1 cellular context compared by ENCODE assay signal in the genomic region with DNA sequence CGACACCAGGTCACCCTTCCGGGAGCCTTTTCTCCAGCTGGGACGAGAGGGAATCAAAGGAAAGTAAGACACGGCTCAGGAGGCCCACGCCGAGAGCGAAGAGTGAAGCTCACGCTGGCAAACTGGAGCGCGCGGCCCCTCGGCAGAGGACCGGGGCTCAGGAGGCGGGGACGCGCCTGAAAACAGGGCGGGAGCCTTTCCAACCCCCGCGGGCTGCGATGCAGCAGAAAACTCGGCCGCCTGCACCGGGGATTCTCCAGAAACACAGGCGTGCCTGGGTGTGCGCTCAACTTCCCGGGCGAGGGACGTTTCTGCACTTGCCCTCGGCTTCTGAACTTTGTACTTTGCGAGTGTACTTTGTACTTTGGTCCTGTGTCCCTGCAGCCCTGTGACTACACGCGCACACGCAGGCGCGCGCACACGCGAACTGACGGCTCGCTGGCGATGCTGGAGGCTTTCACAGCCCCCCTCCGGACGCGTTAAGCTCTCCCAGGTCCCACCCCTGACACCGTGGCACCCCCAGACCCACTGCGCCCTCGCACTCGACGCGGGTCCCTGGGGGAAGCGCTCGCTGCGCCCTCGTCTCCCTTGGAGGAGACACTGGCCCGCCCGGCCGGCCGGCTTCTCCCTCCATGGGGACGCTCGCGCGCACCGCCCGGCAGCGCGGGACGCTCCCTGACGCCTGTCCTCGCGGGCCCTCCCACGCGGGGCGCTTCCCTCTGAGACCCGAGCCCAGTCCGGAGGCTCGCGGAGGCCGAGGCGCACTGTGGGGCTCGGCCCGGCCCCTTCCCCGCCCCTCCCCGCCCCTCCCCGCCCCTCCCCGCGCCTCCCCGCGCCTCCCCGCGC.
TF ChIP-seq lines count a peak whose summit lies in the region.

No MANE protein-coding gene starts in this region.

TF ChIP-seq in HepG2, 621 proteins besides CTCF, POLR2A, EP300 and RAD21 (continued from another document and continues in another):
- TF ChIP-seq, protein P1, sequence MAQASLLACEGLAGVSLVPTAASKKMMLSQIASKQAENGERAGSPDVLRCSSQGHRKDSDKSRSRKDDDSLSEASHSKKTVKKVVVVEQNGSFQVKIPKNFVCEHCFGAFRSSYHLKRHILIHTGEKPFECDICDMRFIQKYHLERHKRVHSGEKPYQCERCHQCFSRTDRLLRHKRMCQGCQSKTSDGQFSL (CRISPR knock-in tag; IDR thresholded peaks at IDR 0.05), result 0 out of 2 replicates have a peak, but pooled peaks have one; percentile 20
- no peak for TF ChIP-seq SOX6 (IDR thresholded peaks at IDR 0.05)
- peak; percentile 69 for TF ChIP-seq SOX6 (CRISPR knock-in tag; IDR thresholded peaks at IDR 0.05)
- TF ChIP-seq SCMH1 (CRISPR knock-in tag; IDR thresholded peaks at IDR 0.05; ENCODE audit: borderline replicate concordance), result no peak
- TF ChIP-seq, protein P2, sequence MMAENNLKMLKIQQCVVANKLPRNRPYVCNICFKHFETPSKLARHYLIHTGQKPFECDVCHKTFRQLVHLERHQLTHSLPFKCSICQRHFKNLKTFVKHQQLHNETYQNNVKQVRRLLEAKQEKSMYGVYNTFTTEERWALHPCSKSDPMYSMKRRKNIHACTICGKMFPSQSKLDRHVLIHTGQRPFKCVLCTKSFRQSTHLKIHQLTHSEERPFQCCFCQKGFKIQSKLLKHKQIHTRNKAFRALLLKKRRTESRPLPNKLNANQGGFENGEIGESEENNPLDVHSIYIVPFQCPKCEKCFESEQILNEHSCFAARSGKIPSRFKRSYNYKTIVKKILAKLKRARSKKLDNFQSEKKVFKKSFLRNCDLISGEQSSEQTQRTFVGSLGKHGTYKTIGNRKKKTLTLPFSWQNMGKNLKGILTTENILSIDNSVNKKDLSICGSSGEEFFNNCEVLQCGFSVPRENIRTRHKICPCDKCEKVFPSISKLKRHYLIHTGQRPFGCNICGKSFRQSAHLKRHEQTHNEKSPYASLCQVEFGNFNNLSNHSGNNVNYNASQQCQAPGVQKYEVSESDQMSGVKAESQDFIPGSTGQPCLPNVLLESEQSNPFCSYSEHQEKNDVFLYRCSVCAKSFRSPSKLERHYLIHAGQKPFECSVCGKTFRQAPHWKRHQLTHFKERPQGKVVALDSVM (CRISPR knock-in tag; IDR thresholded peaks at IDR 0.05), result peak; percentile 84
- no peak for TF ChIP-seq MLLT10 (CRISPR knock-in tag; IDR thresholded peaks at IDR 0.05)
- TF ChIP-seq ZNF713 (CRISPR knock-in tag; IDR thresholded peaks at IDR 0.05), result 0 out of 2 replicates have a peak, but pooled peaks have one; percentile 3
- peak; percentile 22; the same call in 1 of the 2 replicates for TF ChIP-seq ZNF143 (CRISPR knock-in tag; IDR thresholded peaks at IDR 0.05)
- no peak for TF ChIP-seq ZNF75D (CRISPR knock-in tag; IDR thresholded peaks at IDR 0.05; ENCODE audit: borderline replicate concordance)
- TF ChIP-seq, protein P3, sequence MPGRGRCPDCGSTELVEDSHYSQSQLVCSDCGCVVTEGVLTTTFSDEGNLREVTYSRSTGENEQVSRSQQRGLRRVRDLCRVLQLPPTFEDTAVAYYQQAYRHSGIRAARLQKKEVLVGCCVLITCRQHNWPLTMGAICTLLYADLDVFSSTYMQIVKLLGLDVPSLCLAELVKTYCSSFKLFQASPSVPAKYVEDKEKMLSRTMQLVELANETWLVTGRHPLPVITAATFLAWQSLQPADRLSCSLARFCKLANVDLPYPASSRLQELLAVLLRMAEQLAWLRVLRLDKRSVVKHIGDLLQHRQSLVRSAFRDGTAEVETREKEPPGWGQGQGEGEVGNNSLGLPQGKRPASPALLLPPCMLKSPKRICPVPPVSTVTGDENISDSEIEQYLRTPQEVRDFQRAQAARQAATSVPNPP (CRISPR knock-in tag; IDR thresholded peaks at IDR 0.05), result 0 out of 2 replicates have a peak, but pooled peaks have one; percentile 21
- peak; percentile 41; the same call in 1 of the 2 replicates for TF ChIP-seq ZNF292 (CRISPR knock-in tag; IDR thresholded peaks at IDR 0.05; ENCODE audit: borderline replicate concordance, low read depth)
- TF ChIP-seq ZNF777 (CRISPR knock-in tag; IDR thresholded peaks at IDR 0.05), result peak; percentile 79
- peak; percentile 53; the same call in 1 of the 2 replicates for TF ChIP-seq GFI1 (CRISPR knock-in tag; IDR thresholded peaks at IDR 0.05; ENCODE audit: borderline replicate concordance)
- TF ChIP-seq ELF1 (CRISPR knock-in tag; IDR thresholded peaks at IDR 0.05), result peak; percentile 26; the same call in 1 of the 2 replicates
- TF ChIP-seq IRF2 (CRISPR knock-in tag; IDR thresholded peaks at IDR 0.05), result peak; percentile 26; the same call in 1 of the 2 replicates
- TF ChIP-seq ZNF850 (CRISPR knock-in tag; conservative IDR thresholded peaks at IDR 0.05), result peak; percentile 94; the same call in 1 of the 2 replicates
- TF ChIP-seq TOE1 (CRISPR knock-in tag; IDR thresholded peaks at IDR 0.05), result no peak
- peak; percentile 80 for TF ChIP-seq POLR2AphosphoS5 (IDR thresholded peaks at IDR 0.05; ENCODE audit: low read depth, low read length)
- TF ChIP-seq KLF16 (CRISPR knock-in tag; IDR thresholded peaks at IDR 0.05), result peak in 1 of 2 experiments; percentile 49; a peak in 1 of 4 replicates
- TF ChIP-seq, protein P4, sequence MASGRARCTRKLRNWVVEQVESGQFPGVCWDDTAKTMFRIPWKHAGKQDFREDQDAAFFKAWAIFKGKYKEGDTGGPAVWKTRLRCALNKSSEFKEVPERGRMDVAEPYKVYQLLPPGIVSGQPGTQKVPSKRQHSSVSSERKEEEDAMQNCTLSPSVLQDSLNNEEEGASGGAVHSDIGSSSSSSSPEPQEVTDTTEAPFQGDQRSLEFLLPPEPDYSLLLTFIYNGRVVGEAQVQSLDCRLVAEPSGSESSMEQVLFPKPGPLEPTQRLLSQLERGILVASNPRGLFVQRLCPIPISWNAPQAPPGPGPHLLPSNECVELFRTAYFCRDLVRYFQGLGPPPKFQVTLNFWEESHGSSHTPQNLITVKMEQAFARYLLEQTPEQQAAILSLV (CRISPR knock-in tag; IDR thresholded peaks at IDR 0.05; ENCODE audit: borderline replicate concordance), result peak; percentile 49; the same call in 1 of the 2 replicates
- no peak; the same call in 1 of the 2 replicates for TF ChIP-seq ZNF225 (CRISPR knock-in tag; IDR thresholded peaks at IDR 0.05)
- peak; percentile 40; the same call in 1 of the 2 replicates for TF ChIP-seq HDAC2 (CRISPR knock-in tag; IDR thresholded peaks at IDR 0.05)
- TF ChIP-seq SSRP1 (CRISPR knock-in tag; IDR thresholded peaks at IDR 0.05), result no peak
- no peak for TF ChIP-seq ZNF431 (CRISPR knock-in tag; IDR thresholded peaks at IDR 0.05; ENCODE audit: borderline replicate concordance, low read depth)
- TF ChIP-seq ZNF598 (CRISPR knock-in tag; IDR thresholded peaks at IDR 0.05; ENCODE audit: borderline replicate concordance), result peak; percentile 76; the same call in 1 of the 2 replicates
- TF ChIP-seq, protein P5, sequence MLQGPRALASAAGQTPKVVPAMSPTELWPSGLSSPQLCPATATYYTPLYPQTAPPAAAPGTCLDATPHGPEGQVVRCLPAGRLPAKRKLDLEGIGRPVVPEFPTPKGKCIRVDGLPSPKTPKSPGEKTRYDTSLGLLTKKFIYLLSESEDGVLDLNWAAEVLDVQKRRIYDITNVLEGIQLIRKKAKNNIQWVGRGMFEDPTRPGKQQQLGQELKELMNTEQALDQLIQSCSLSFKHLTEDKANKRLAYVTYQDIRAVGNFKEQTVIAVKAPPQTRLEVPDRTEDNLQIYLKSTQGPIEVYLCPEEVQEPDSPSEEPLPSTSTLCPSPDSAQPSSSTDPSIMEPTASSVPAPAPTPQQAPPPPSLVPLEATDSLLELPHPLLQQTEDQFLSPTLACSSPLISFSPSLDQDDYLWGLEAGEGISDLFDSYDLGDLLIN (CRISPR knock-in tag; IDR thresholded peaks at IDR 0.05; ENCODE audit: borderline replicate concordance), result no peak
- peak; percentile 41; the same call in 1 of the 2 replicates for TF ChIP-seq NCOA2 (CRISPR knock-in tag; IDR thresholded peaks at IDR 0.05)
- TF ChIP-seq, protein P6, sequence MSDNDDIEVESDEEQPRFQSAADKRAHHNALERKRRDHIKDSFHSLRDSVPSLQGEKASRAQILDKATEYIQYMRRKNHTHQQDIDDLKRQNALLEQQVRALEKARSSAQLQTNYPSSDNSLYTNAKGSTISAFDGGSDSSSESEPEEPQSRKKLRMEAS (IDR thresholded peaks at IDR 0.05), result peak; percentile 90
- peak; percentile 55 for TF ChIP-seq ASH2L (IDR thresholded peaks at IDR 0.05; ENCODE audit: insufficient read length, low read depth, low read length)
- peak; percentile 40; the same call in 1 of the 2 replicates for TF ChIP-seq ZMYM3 (CRISPR knock-in tag; IDR thresholded peaks at IDR 0.05)
- TF ChIP-seq WIZ (CRISPR knock-in tag; IDR thresholded peaks at IDR 0.05), result peak; percentile 89; the same call in 1 of the 2 replicates
- TF ChIP-seq IKZF1 (IDR thresholded peaks at IDR 0.05), result no peak
- TF ChIP-seq, protein P7, sequence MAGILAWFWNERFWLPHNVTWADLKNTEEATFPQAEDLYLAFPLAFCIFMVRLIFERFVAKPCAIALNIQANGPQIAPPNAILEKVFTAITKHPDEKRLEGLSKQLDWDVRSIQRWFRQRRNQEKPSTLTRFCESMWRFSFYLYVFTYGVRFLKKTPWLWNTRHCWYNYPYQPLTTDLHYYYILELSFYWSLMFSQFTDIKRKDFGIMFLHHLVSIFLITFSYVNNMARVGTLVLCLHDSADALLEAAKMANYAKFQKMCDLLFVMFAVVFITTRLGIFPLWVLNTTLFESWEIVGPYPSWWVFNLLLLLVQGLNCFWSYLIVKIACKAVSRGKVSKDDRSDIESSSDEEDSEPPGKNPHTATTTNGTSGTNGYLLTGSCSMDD (CRISPR knock-in tag; IDR thresholded peaks at IDR 0.05), result no peak
- peak; percentile 41; the same call in 1 of the 2 replicates for TF ChIP-seq TAF1 (CRISPR knock-in tag; IDR thresholded peaks at IDR 0.05)
- TF ChIP-seq, protein P8, sequence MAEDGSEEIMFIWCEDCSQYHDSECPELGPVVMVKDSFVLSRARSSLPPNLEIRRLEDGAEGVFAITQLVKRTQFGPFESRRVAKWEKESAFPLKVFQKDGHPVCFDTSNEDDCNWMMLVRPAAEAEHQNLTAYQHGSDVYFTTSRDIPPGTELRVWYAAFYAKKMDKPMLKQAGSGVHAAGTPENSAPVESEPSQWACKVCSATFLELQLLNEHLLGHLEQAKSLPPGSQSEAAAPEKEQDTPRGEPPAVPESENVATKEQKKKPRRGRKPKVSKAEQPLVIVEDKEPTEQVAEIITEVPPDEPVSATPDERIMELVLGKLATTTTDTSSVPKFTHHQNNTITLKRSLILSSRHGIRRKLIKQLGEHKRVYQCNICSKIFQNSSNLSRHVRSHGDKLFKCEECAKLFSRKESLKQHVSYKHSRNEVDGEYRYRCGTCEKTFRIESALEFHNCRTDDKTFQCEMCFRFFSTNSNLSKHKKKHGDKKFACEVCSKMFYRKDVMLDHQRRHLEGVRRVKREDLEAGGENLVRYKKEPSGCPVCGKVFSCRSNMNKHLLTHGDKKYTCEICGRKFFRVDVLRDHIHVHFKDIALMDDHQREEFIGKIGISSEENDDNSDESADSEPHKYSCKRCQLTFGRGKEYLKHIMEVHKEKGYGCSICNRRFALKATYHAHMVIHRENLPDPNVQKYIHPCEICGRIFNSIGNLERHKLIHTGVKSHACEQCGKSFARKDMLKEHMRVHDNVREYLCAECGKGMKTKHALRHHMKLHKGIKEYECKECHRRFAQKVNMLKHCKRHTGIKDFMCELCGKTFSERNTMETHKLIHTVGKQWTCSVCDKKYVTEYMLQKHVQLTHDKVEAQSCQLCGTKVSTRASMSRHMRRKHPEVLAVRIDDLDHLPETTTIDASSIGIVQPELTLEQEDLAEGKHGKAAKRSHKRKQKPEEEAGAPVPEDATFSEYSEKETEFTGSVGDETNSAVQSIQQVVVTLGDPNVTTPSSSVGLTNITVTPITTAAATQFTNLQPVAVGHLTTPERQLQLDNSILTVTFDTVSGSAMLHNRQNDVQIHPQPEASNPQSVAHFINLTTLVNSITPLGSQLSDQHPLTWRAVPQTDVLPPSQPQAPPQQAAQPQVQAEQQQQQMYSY (CRISPR knock-in tag; IDR thresholded peaks at IDR 0.05), result peak; percentile 3; the same call in 1 of the 2 replicates
- peak; percentile 62; the same call in 1 of the 2 replicates for TF ChIP-seq ZC3H13 (CRISPR knock-in tag; IDR thresholded peaks at IDR 0.05)
- no peak for TF ChIP-seq ADNP (CRISPR knock-in tag; IDR thresholded peaks at IDR 0.05)
- TF ChIP-seq SUZ12 (IDR thresholded peaks at IDR 0.05; ENCODE audit: low read depth, low read length), result no peak
- TF ChIP-seq ZNF674 (CRISPR knock-in tag; IDR thresholded peaks at IDR 0.05; ENCODE audit: low read depth), result no peak
- TF ChIP-seq HOXA5 (CRISPR knock-in tag; IDR thresholded peaks at IDR 0.05), result peak; percentile 47; the same call in 1 of the 2 replicates
- TF ChIP-seq TEAD2 (CRISPR knock-in tag; IDR thresholded peaks at IDR 0.05), result no peak
- peak; percentile 42; the same call in 1 of the 2 replicates for TF ChIP-seq ZKSCAN8 (CRISPR knock-in tag; IDR thresholded peaks at IDR 0.05; ENCODE audit: borderline replicate concordance)
- TF ChIP-seq FOXA1 (IDR thresholded peaks at IDR 0.05), result no peak
- no peak for TF ChIP-seq FOXA1 (CRISPR knock-in tag; IDR thresholded peaks at IDR 0.05)
- TF ChIP-seq POGZ (CRISPR knock-in tag; IDR thresholded peaks at IDR 0.05), result peak; percentile 49; the same call in 1 of the 2 replicates
- peak; percentile 99 for TF ChIP-seq HNRNPK (IDR thresholded peaks at IDR 0.05; ENCODE audit: low read depth, low read length, poor library complexity, severe bottlenecking)
- TF ChIP-seq YY1 (IDR thresholded peaks at IDR 0.05; ENCODE audit: insufficient read depth, insufficient replicate concordance, low read depth, low read length), result peak; percentile 14
- TF ChIP-seq HNF4G (IDR thresholded peaks at IDR 0.05; ENCODE audit: borderline replicate concordance, low read depth, low read length), result peak; percentile 99
- TF ChIP-seq HNF4G (CRISPR knock-in tag; IDR thresholded peaks at IDR 0.05; ENCODE audit: borderline replicate concordance, low read depth), result peak; percentile 97
- peak; percentile 73; the same call in 1 of the 2 replicates for TF ChIP-seq ZNF816 (CRISPR knock-in tag; IDR thresholded peaks at IDR 0.05; ENCODE audit: borderline replicate concordance)
- peak; percentile 46; the same call in 1 of the 2 replicates for TF ChIP-seq ZNF460 (CRISPR knock-in tag; IDR thresholded peaks at IDR 0.05; ENCODE audit: borderline replicate concordance)
- TF ChIP-seq, protein P9, sequence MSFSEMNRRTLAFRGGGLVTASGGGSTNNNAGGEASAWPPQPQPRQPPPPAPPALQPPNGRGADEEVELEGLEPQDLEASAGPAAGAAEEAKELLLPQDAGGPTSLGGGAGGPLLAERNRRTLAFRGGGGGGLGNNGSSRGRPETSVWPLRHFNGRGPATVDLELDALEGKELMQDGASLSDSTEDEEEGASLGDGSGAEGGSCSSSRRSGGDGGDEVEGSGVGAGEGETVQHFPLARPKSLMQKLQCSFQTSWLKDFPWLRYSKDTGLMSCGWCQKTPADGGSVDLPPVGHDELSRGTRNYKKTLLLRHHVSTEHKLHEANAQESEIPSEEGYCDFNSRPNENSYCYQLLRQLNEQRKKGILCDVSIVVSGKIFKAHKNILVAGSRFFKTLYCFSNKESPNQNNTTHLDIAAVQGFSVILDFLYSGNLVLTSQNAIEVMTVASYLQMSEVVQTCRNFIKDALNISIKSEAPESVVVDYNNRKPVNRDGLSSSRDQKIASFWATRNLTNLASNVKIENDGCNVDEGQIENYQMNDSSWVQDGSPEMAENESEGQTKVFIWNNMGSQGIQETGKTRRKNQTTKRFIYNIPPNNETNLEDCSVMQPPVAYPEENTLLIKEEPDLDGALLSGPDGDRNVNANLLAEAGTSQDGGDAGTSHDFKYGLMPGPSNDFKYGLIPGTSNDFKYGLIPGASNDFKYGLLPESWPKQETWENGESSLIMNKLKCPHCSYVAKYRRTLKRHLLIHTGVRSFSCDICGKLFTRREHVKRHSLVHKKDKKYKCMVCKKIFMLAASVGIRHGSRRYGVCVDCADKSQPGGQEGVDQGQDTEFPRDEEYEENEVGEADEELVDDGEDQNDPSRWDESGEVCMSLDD (CRISPR knock-in tag; IDR thresholded peaks at IDR 0.05; ENCODE audit: borderline replicate concordance), result 0 out of 2 replicates have a peak, but pooled peaks have one; percentile 51
